In the genomic region with DNA sequence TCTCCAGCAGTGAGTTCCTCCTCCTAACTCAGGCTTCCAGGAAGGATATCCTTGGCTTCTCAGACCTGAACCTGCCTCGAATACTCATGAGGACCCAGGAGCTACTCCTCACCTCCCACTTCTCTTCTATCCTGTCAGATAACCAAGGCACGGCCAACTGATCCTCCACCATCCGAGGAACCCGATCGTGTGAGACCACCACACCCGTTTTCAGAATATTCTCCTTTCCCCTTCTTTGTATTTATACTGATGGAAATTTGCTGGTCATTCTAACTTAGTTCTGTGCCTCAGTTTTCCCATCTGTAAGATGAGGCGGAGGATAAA, we compare ENCODE assay signal across 6 cellular contexts.
DNase-seq lines count a peak whose midpoint lies in the region; ATAC-seq and TF ChIP-seq lines count a peak whose summit lies in the region.
"Not testable (repeated sequence)": the region's sequence is repeated elsewhere in the genome, so short reads cannot be mapped to it uniquely, and the experiment has no call there.

No MANE protein-coding gene starts in this region.

- peak; percentile 6 for ATAC-seq in GM18498 (IDR thresholded peaks at IDR 0.05; ENCODE audit: unreplicated experiment)
- ATAC-seq in lower lobe of right lung: not testable (repeated sequence)

- H3K79me2 ChIP-seq in KMS-11 (ENCODE audit: insufficient read depth, low read depth); OCI-LY7 (ENCODE audit: insufficient read depth, low read depth, low read length): not testable (repeated sequence)

- intact Hi-C loops in OCI-LY7 (cut with micrococcal nuclease; ENCODE audit: unreplicated experiment); cardiac septum (cut with DNase I); lower lobe of right lung (cut with DNase I); posterior vena cava (cut with DNase I): not testable (repeated sequence)

- not testable (repeated sequence) for H3K9ac ChIP-seq in KMS-11

- not testable (repeated sequence) for H3K9me2 ChIP-seq in OCI-LY7 (ENCODE audit: insufficient read depth, low read length)

- CTCF ChIA-PET in OCI-LY7 (lab: Charles Lee; ENCODE audit: unreplicated experiment): not testable (repeated sequence)

- not testable (repeated sequence) for H2AFZ ChIP-seq in KMS-11 (ENCODE audit: low read depth); OCI-LY7 (ENCODE audit: low read length)

- not testable (repeated sequence) for DNase-seq in OCI-LY7 (ENCODE audit: low spot score)
- DNase-seq in cardiac septum (ENCODE audit: low spot score) (peak; percentile 55), lower lobe of right lung (peak; percentile 7), posterior vena cava (ENCODE audit: low spot score) (peak; percentile 36)

- 0 out of 2 replicates have a peak, but pooled peaks have one; percentile 14 for TF ChIP-seq CTCF in KMS-11 (conservative IDR thresholded peaks at IDR 0.05; ENCODE audit: low read depth, low read length)
- TF ChIP-seq CTCF in OCI-LY7 (conservative IDR thresholded peaks at IDR 0.05; ENCODE audit: low read length): peak; percentile 65
- TF ChIP-seq CTCF in lower lobe of right lung (IDR thresholded peaks at IDR 0.05): not testable (repeated sequence)

- H4K20me1 ChIP-seq in KMS-11 (ENCODE audit: insufficient read depth); OCI-LY7 (ENCODE audit: insufficient read depth, low read length): not testable (repeated sequence)

- H3K36me3 ChIP-seq in KMS-11 (ENCODE audit: insufficient read depth); OCI-LY7 (ENCODE audit: insufficient read depth, low read length); lower lobe of right lung: not testable (repeated sequence)

- H3K9me3 ChIP-seq in OCI-LY7 (ENCODE audit: low read length); lower lobe of right lung: not testable (repeated sequence)

- not testable (repeated sequence) for H3K27ac ChIP-seq in KMS-11; OCI-LY7 (ENCODE audit: low read depth, low read length, poor library complexity, severe bottlenecking); lower lobe of right lung

- H3K27me3 ChIP-seq in KMS-11 (ENCODE audit: insufficient read depth, low read depth); lower lobe of right lung (ENCODE audit: low read depth): not testable (repeated sequence)

- not testable (repeated sequence) for BruUV-seq in OCI-LY7 (replicated peaks; lab: Mats Ljungman, UMichigan)

- not testable (repeated sequence) for H3K4me2 ChIP-seq in KMS-11; OCI-LY7 (ENCODE audit: low read length)

- not testable (repeated sequence) for H3K4me1 ChIP-seq in KMS-11 (ENCODE audit: low read depth, poor library complexity, severe bottlenecking); lower lobe of right lung
- peaks cover 11% of the 10 kb centered on the region for H3K4me1 ChIP-seq in OCI-LY7 (ENCODE audit: insufficient read depth, low read length, poor library complexity, severe bottlenecking)

- POLR2A ChIA-PET in OCI-LY7 (lab: Charles Lee): interaction anchor here (1.0 kb wide), 1 partner anchor 9 kb away, joined by 3 read pairs; no protein-coding TSS in a partner anchor

- H3K4me3 ChIP-seq in KMS-11 (IDR thresholded peaks at IDR 0.05; ENCODE audit: insufficient read depth, low read depth, low read length); OCI-LY7 (ENCODE audit: low read depth, low read length, poor library complexity, severe bottlenecking); lower lobe of right lung: not testable (repeated sequence)
